1 cellular context compared by ENCODE assay signal in the genomic region with DNA sequence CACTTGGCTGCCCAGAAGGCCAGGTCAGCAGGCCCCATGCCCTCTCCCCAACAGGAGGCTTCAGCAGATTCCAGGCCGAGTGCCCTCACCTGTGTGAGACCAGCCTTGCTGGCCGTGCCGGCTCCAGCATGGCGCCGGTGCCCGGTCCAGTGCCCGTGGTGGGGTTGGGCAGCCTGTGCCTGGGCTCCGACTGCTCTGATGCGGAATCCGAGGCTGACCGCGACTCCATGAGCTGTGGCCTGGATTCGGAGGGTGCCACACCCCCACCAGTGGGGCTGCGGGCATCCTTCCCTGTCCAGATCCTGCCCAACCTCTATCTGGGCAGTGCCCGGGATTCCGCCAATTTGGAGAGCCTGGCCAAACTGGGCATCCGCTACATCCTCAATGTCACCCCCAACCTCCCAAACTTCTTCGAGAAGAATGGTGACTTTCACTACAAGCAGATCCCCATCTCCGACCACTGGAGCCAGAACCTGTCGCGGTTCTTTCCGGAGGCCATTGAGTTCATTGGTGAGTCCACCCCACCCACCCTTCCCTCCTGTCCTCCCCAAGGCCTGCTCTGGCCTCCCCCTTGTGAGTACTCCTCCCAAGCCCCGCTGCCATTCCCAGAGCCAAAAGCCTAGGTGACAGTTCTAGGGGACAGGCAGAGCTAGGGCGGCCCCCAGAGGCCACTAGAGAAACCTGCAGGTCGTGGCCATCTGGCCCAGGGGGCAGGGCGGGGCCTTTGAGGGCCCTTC.
TF ChIP-seq lines count a peak whose summit lies in the region.

No MANE protein-coding gene starts in this region.

TF ChIP-seq in liver, 16 proteins besides CTCF, POLR2A, EP300 and RAD21 (continued from another document):
- TF ChIP-seq, protein P1, sequence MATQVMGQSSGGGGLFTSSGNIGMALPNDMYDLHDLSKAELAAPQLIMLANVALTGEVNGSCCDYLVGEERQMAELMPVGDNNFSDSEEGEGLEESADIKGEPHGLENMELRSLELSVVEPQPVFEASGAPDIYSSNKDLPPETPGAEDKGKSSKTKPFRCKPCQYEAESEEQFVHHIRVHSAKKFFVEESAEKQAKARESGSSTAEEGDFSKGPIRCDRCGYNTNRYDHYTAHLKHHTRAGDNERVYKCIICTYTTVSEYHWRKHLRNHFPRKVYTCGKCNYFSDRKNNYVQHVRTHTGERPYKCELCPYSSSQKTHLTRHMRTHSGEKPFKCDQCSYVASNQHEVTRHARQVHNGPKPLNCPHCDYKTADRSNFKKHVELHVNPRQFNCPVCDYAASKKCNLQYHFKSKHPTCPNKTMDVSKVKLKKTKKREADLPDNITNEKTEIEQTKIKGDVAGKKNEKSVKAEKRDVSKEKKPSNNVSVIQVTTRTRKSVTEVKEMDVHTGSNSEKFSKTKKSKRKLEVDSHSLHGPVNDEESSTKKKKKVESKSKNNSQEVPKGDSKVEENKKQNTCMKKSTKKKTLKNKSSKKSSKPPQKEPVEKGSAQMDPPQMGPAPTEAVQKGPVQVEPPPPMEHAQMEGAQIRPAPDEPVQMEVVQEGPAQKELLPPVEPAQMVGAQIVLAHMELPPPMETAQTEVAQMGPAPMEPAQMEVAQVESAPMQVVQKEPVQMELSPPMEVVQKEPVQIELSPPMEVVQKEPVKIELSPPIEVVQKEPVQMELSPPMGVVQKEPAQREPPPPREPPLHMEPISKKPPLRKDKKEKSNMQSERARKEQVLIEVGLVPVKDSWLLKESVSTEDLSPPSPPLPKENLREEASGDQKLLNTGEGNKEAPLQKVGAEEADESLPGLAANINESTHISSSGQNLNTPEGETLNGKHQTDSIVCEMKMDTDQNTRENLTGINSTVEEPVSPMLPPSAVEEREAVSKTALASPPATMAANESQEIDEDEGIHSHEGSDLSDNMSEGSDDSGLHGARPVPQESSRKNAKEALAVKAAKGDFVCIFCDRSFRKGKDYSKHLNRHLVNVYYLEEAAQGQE (IDR thresholded peaks at IDR 0.05): no peak
- TF ChIP-seq ZBTB33 (IDR thresholded peaks at IDR 0.05): no peak
- TF ChIP-seq MAX (IDR thresholded peaks at IDR 0.05): no peak
- TF ChIP-seq RXRA (IDR thresholded peaks at IDR 0.05): no peak
- no peak for TF ChIP-seq GABPA (IDR thresholded peaks at IDR 0.05 in 1 of 2, conservative IDR thresholded peaks at IDR 0.05 in 1 of 2)
- TF ChIP-seq TAF1 (conservative IDR thresholded peaks at IDR 0.05): no peak
TF ChIP-seq in liver: peak in this region for 0.
